In genomic region chr13:111519490-111520170, GRCh38 we compare ENCODE assay signal across 20 cellular contexts.
A peak's percentile ranks its signal among the peaks of the same experiment; 100 is the strongest.
DNase-seq lines count a peak whose midpoint lies in the region; ATAC-seq, FAIRE-seq and TF ChIP-seq lines count a peak whose summit lies in the region.
"Had no signal": no experiment of that assay in that cellular context is flagged by ENCODE, and none has a peak within 500 bp of the region (broad histone marks: within the 10 kb centered on the region; RNA-seq: fewer than 3 reads in every experiment).

No MANE protein-coding gene starts in this region.

- peaks cover 0 to 23% (median 0%) of the 10 kb centered on the region in 3 experiments for H3K27me3 ChIP-seq in neuronal stem cell (ENCODE audit: control insufficient read depth in 3 of 3, insufficient read depth in 3 of 3, low read depth in 1 of 3, low read length in 3 of 3)
- H3K27me3 ChIP-seq in HepG2 (ENCODE audit: control insufficient read depth in 1 of 2, insufficient read depth in 2 of 2, low read length in 2 of 2), result peaks cover 7 to 50% of the 10 kb centered on the region in 2 experiments; a peak in 4 of 5 replicates
- H3K27me3 ChIP-seq in PC-3 (ENCODE audit: low read length), result peaks cover 18% of the 10 kb centered on the region

- TF ChIP-seq CTCF in type B pancreatic cell (conservative IDR thresholded peaks at IDR 0.05) (no peak), HepG2 (CRISPR knock-in tag; IDR thresholded peaks at IDR 0.05) (no peak), PC-3 (conservative IDR thresholded peaks at IDR 0.05; ENCODE audit: low read depth, low read length) (no peak)

- peak overlapping the region; percentile 48 for H3K18ac ChIP-seq in neuronal stem cell (ENCODE audit: low read length)

- POLR2A ChIA-PET in HepG2 (lab: Yijun Ruan, JAX) (no interaction called here), PC-3 (lab: Charles Lee; ENCODE audit: unreplicated experiment) (no interaction called here)

- H4K8ac ChIP-seq in neuronal stem cell (ENCODE audit: low read depth, low read length), result no peak overlapping the region

- CTCF ChIA-PET in HepG2 (lab: Yijun Ruan, JAX; ENCODE audit: low intra/inter-chr PET ratio, low total read pairs) (no interaction called here), PC-3 (lab: Charles Lee) (no interaction called here)

- H2BK15ac ChIP-seq in neuronal stem cell (ENCODE audit: low read length), result no peak overlapping the region

- in situ Hi-C loops in HepG2 (cut with HindIII; ENCODE audit: extremely low pct_ligation_motif_present, low pct_unique_long_range_greater_than_20kb), result no loop called here

- no peaks in the 10 kb centered on the region for H3K4me1 Mint-ChIP-seq in activated CD4-positive, alpha-beta T cell treated with anti-CD3 and anti-CD28 coated beads, Interleukin-2, amount 10 ng/mL, durations not matched to agents 24 days and 14 days
- no peaks in the 10 kb centered on the region for H3K4me1 Mint-ChIP-seq in type B pancreatic cell (ENCODE audit: unreplicated experiment)
- H3K4me1 Mint-ChIP-seq: CD14-positive monocyte had no signal

- TF ChIP-seq EP300 in HepG2 (IDR thresholded peaks at IDR 0.05; ENCODE audit: low read depth in 2 of 2, low read length in 2 of 2) (no peak), HepG2 (CRISPR knock-in tag; IDR thresholded peaks at IDR 0.05; ENCODE audit: borderline replicate concordance) (no peak)

- H3K4me1 ChIP-seq in neuronal stem cell (ENCODE audit: control insufficient read depth in 2 of 2, insufficient read depth in 1 of 2, low read depth in 1 of 2, low read length in 2 of 2) (peaks cover 0 to 1% of the 10 kb centered on the region in 2 donors), HepG2 (ENCODE audit: insufficient read depth, low read length) (no peaks in the 10 kb centered on the region), PC-3 (ENCODE audit: insufficient read depth, low read length) (no peaks in the 10 kb centered on the region)

- no peak for FAIRE-seq in HepG2 (lab: Jason Lieb, UNC)
- FAIRE-seq: D721Med, GM19239 had no signal

- H4K20me1 ChIP-seq in HepG2 (ENCODE audit: insufficient read depth, low read length), result no peaks in the 10 kb centered on the region
- no peaks in the 10 kb centered on the region for H4K20me1 ChIP-seq in PC-3 (ENCODE audit: low read length)

- no peak for TF ChIP-seq RAD21 in HepG2 (CRISPR knock-in tag; IDR thresholded peaks at IDR 0.05)

- BruUV-seq in HepG2 (replicated peaks; lab: Mats Ljungman, UMichigan) (no TSS peak), PC-3 (replicated peaks; lab: Mats Ljungman, UMichigan) (no TSS peak)

- DNase-seq in activated CD4-positive, alpha-beta T cell treated with anti-CD3 and anti-CD28 coated beads, Interleukin-2, amount 10 ng/mL, durations not matched to agents 24 days and 14 days, result no peak
- DNase-seq in activated CD4-positive, alpha-beta T cell treated with anti-CD3 and anti-CD28 coated beads, Interleukin-2, amount 50 U/mL, for 4 hours, result no peak
- DNase-seq in ecto neural progenitor cell (ENCODE audit: low spot score), result peak; percentile 23
- DNase-seq in neuronal stem cell (ENCODE audit: low spot score), result no peak
- peak; percentile 52 for DNase-seq in type B pancreatic cell (ENCODE audit: extremely low spot score, unreplicated experiment)
- DNase-seq in HepG2 (ENCODE audit: low spot score), result no peak
- DNase-seq in PC-3, result no peak
- DNase-seq: CD8-positive, alpha-beta T cell; COR-L47; DMS153; DND-41; GDM1; GOT3; IMR-90 had no signal

- TF ChIP-seq POLR2A in HepG2 (IDR thresholded peaks at IDR 0.05; ENCODE audit: insufficient read depth in 1 of 2, low read depth in 2 of 2, low read length in 2 of 2), result no peak

- peak overlapping the region; percentile 53 for H3K27ac Mint-ChIP-seq in activated CD4-positive, alpha-beta T cell treated with anti-CD3 and anti-CD28 coated beads, Interleukin-2, amount 10 ng/mL, durations not matched to agents 24 days and 14 days
- no peak overlapping the region for H3K27ac Mint-ChIP-seq in type B pancreatic cell
- H3K27ac Mint-ChIP-seq: CD8-positive, alpha-beta T cell had no signal

- no peaks in the 10 kb centered on the region for H3K9me3 ChIP-seq in neuronal stem cell (replicated peaks in 1 of 2; ENCODE audit: control insufficient read depth in 2 of 2, insufficient read depth in 1 of 2, low read depth in 1 of 2, low read length in 2 of 2)
- H3K9me3 ChIP-seq in HepG2 (ENCODE audit: low read length), result no peaks in the 10 kb centered on the region
- no peaks in the 10 kb centered on the region for H3K9me3 ChIP-seq in PC-3 (ENCODE audit: low read length)

- no peak overlapping the region for H3K27ac ChIP-seq in neuronal stem cell (replicated peaks; ENCODE audit: low read length)
- no peak overlapping the region for H3K27ac ChIP-seq in HepG2 (ENCODE audit: extremely low read length, insufficient read depth, low read length)
- H3K27ac ChIP-seq in PC-3 (ENCODE audit: low read length), result no peak overlapping the region
- H3K27ac ChIP-seq: 22Rv1, HL-60 had no signal

- WGBS in neuronal stem cell (ENCODE audit: extremely low coverage in 2 of 2, insufficient read length in 2 of 2, insufficient replicate concordance in 1 of 2), 2 donors, result no CpG with 5 or more reads among the region's 25 CpGs
- WGBS in HepG2 (ENCODE audit: low lambda C conversion rate), result 57% methylated on average over 19 of the region's 25 CpGs

- H3K79me1 ChIP-seq in neuronal stem cell (ENCODE audit: low read depth, low read length), result no peaks in the 10 kb centered on the region

- H3K9ac ChIP-seq in neuronal stem cell (ENCODE audit: low read depth, low read length, poor library complexity) (no peak overlapping the region), HepG2 (ENCODE audit: insufficient read depth, low read depth, low read length) (no peak overlapping the region), PC-3 (ENCODE audit: low read length) (no peak overlapping the region)

- H3K4me3 ChIP-seq in neuronal stem cell (ENCODE audit: low read length in 2 of 2) (no peak overlapping the region), HepG2 (replicated peaks in 1 of 3; ENCODE audit: insufficient read depth in 1 of 3, low read depth in 2 of 3, low read length in 3 of 3) (no peak overlapping the region), PC-3 (ENCODE audit: low read length) (no peak overlapping the region)

- H3K36me3 ChIP-seq in neuronal stem cell (replicated peaks in 1 of 2; ENCODE audit: control insufficient read depth in 2 of 2, insufficient read depth in 2 of 2, low read length in 2 of 2), result no peaks in the 10 kb centered on the region
- no peaks in the 10 kb centered on the region; a peak in 1 of 5 replicates for H3K36me3 ChIP-seq in HepG2 (replicated peaks in 1 of 2; ENCODE audit: control insufficient read depth in 1 of 2, insufficient read depth in 2 of 2, low read length in 2 of 2)
- no peaks in the 10 kb centered on the region for H3K36me3 ChIP-seq in PC-3 (ENCODE audit: low read depth, low read length)

- H3K23ac ChIP-seq in neuronal stem cell (ENCODE audit: low read depth, low read length, poor library complexity), result no peak overlapping the region

- no peaks in the 10 kb centered on the region for H3K9me2 ChIP-seq in PC-3 (replicated peaks; ENCODE audit: low read length)

- H3K79me2 ChIP-seq in HepG2 (ENCODE audit: insufficient read depth, low read length), result no peaks in the 10 kb centered on the region
- H3K79me2 ChIP-seq in PC-3 (ENCODE audit: low read length), result no peaks in the 10 kb centered on the region

- H3K4me2 ChIP-seq in neuronal stem cell (ENCODE audit: insufficient read depth, low read length, poor library complexity, severe bottlenecking), result no peak overlapping the region
- no peak overlapping the region for H3K4me2 ChIP-seq in HepG2 (ENCODE audit: low read depth, low read length)
- no peak overlapping the region for H3K4me2 ChIP-seq in PC-3 (ENCODE audit: low read length)

- H3K4ac ChIP-seq in neuronal stem cell (ENCODE audit: low read length), result no peak overlapping the region

- intact Hi-C loops in activated CD4-positive, alpha-beta T cell treated with anti-CD3 and anti-CD28 coated beads, Interleukin-2, amount 10 ng/mL, durations not matched to agents 24 days and 14 days (cut with micrococcal nuclease), result no loop called here
- intact Hi-C loops in HepG2 (cut with micrococcal nuclease; ENCODE audit: unreplicated experiment), result no loop called here
- intact Hi-C loops in PC-3 (cut with micrococcal nuclease), result no loop called here

- no peak overlapping the region for H4K91ac ChIP-seq in neuronal stem cell (ENCODE audit: low read depth, low read length, poor library complexity)

- no peak overlapping the region for H3K4me3 Mint-ChIP-seq in activated CD4-positive, alpha-beta T cell treated with anti-CD3 and anti-CD28 coated beads, Interleukin-2, amount 10 ng/mL, durations not matched to agents 24 days and 14 days
- no peak overlapping the region for H3K4me3 Mint-ChIP-seq in type B pancreatic cell
- H3K4me3 Mint-ChIP-seq: CD14-positive monocyte; CD8-positive, alpha-beta T cell had no signal

- H3F3A ChIP-seq in PC-3 (ENCODE audit: low read length, unreplicated experiment), result no peaks in the 10 kb centered on the region

- H3K9me3 Mint-ChIP-seq in activated CD4-positive, alpha-beta T cell treated with anti-CD3 and anti-CD28 coated beads, Interleukin-2, amount 10 ng/mL, durations not matched to agents 24 days and 14 days, result no peaks in the 10 kb centered on the region
- no peaks in the 10 kb centered on the region for H3K9me3 Mint-ChIP-seq in type B pancreatic cell
- H3K9me3 Mint-ChIP-seq: CD8-positive, alpha-beta T cell had no signal

- no peak overlapping the region for H3K14ac ChIP-seq in neuronal stem cell (ENCODE audit: low read length)

- H2AFZ ChIP-seq in neuronal stem cell (ENCODE audit: low read length), result no peak overlapping the region
- H2AFZ ChIP-seq in HepG2 (ENCODE audit: low read length), result no peak overlapping the region
- no peak overlapping the region for H2AFZ ChIP-seq in PC-3 (ENCODE audit: low read length)

- H2BK5ac ChIP-seq in neuronal stem cell (ENCODE audit: low read length), result peak overlapping the region; percentile 83

- no peak overlapping the region for H2BK12ac ChIP-seq in neuronal stem cell (ENCODE audit: low read length)

- ATAC-seq in HepG2 (no peak), PC-3 (no peak)
- ATAC-seq: CD8-positive, alpha-beta T cell; HCT116 had no signal

- H3K36me3 Mint-ChIP-seq in activated CD4-positive, alpha-beta T cell treated with anti-CD3 and anti-CD28 coated beads, Interleukin-2, amount 10 ng/mL, durations not matched to agents 24 days and 14 days (ENCODE audit: low read depth), result no peaks in the 10 kb centered on the region
- H3K36me3 Mint-ChIP-seq in type B pancreatic cell, result no peaks in the 10 kb centered on the region
- H3K36me3 Mint-ChIP-seq: CD14-positive monocyte; CD8-positive, alpha-beta T cell had no signal

- peak overlapping the region; percentile 78 for H2AK5ac ChIP-seq in neuronal stem cell (ENCODE audit: low read depth, low read length)

- no peaks in the 10 kb centered on the region for H3K27me3 Mint-ChIP-seq in activated CD4-positive, alpha-beta T cell treated with anti-CD3 and anti-CD28 coated beads, Interleukin-2, amount 10 ng/mL, durations not matched to agents 24 days and 14 days
- H3K27me3 Mint-ChIP-seq in type B pancreatic cell, result peaks cover 27% of the 10 kb centered on the region

- H2BK120ac ChIP-seq in neuronal stem cell (ENCODE audit: low read depth, low read length), result no peak overlapping the region

TF ChIP-seq in HepG2, 621 proteins besides CTCF, POLR2A, EP300 and RAD21 (continues in another document):
- no peak for TF ChIP-seq DR1 (CRISPR knock-in tag; IDR thresholded peaks at IDR 0.05)
- TF ChIP-seq STAT5B (CRISPR knock-in tag; IDR thresholded peaks at IDR 0.05), result no peak

Comparison
In these comparisons a context has a peak if more than half of its experiments do, and no peak if none do; other contexts are left out.
1. DNase-seq: peak in ecto neural progenitor cell (single experiment) and type B pancreatic cell (single experiment); none in activated CD4-positive, alpha-beta T cell treated with anti-CD3 and anti-CD28 coated beads, Interleukin-2, amount 10 ng/mL, durations not matched to agents 24 days and 14 days (single experiment), activated CD4-positive, alpha-beta T cell treated with anti-CD3 and anti-CD28 coated beads, Interleukin-2, amount 50 U/mL, for 4 hours (0 of 2), neuronal stem cell (single experiment), HepG2 (single experiment) and PC-3 (single experiment).